In genomic region chr1:34796990-34797389, GRCh38 we compare ENCODE assay signal across 18 cellular contexts. TPM values are rescaled to one million over a fixed set of nuclear protein-coding genes. Genes with fewer than 3 reads are reported as not detected.
DNase-seq lines count a peak whose midpoint lies in the region; ATAC-seq and TF ChIP-seq lines count a peak whose summit lies in the region.
"Had no signal": no experiment of that assay in that cellular context is flagged by ENCODE, and none has a peak within 500 bp of the region (broad histone marks: within the 10 kb centered on the region; RNA-seq: fewer than 3 reads in every experiment).

No MANE protein-coding gene starts in this region.

- TF ChIP-seq POLR2A in vagina (IDR thresholded peaks at IDR 0.05) (no peak), testis (IDR thresholded peaks at IDR 0.05) (no peak)

- no peak for ATAC-seq in left ventricle myocardium superior
- peak; percentile 54 for ATAC-seq in HG02870 (IDR thresholded peaks at IDR 0.05; ENCODE audit: unreplicated experiment)
- ATAC-seq in HG03135 (IDR thresholded peaks at IDR 0.05; ENCODE audit: unreplicated experiment): no peak
- ATAC-seq: PC-3 had no signal

- H3K4me3 ChIP-seq in left ventricle myocardium inferior (peak overlapping the region; percentile 73), vagina (peak overlapping the region in 1 of 2 donors; percentile 40), testis (no peak overlapping the region)

- TF ChIP-seq CTCF in left ventricle myocardium inferior (IDR thresholded peaks at IDR 0.05; ENCODE audit: borderline replicate concordance) (no peak), vagina (IDR thresholded peaks at IDR 0.05) (no peak), testis (IDR thresholded peaks at IDR 0.05) (no peak)

- DNase-seq in left ventricle myocardium inferior (no peak), left ventricle myocardium superior (no peak), germinal center (ENCODE audit: low spot score) (peak; percentile 35), vagina (ENCODE audit: extremely low spot score in 2 of 2) (no peak), testis (no peak), SK-N-DZ (ENCODE audit: low spot score) (no peak)
- DNase-seq: activated CD4-positive, alpha-beta T cell treated with anti-CD3 and anti-CD28 coated beads, Interleukin-2, amount 50 U/mL, for 48 hours; AML-193; DMS53; MV-4-11; PC-3; stimulated activated CD4-positive, alpha-beta T cell treated with anti-CD3 and anti-CD28 coated beads, Interleukin-1b, Interleukin-23, amount 100 ng/mL, for 48 hours; T-helper 1 cell had no signal

- WGBS in testis, 2 donors: 87 to 91% methylated on average over 6 of the region's 6 CpGs

- no peaks in the 10 kb centered on the region for H3K9me3 ChIP-seq in left ventricle myocardium inferior (replicated peaks)
- no peaks in the 10 kb centered on the region for H3K9me3 ChIP-seq in vagina
- no peaks in the 10 kb centered on the region for H3K9me3 ChIP-seq in testis

- H3K4me1 ChIP-seq in left ventricle myocardium inferior (peaks cover 30% of the 10 kb centered on the region), vagina (peaks cover 11% of the 10 kb centered on the region), testis (peaks cover 5% of the 10 kb centered on the region)

- intact Hi-C loops in left ventricle myocardium inferior (cut with micrococcal nuclease) (no loop called here), left ventricle myocardium superior (cut with micrococcal nuclease) (no loop called here), vagina (cut with DNase I) (loop anchor here (5.0 kb wide), 1 partner anchor 55 kb away; no protein-coding TSS in a partner anchor), testis (cut with DNase I; ENCODE audit: low total_unique reads) (no loop called here)

- H3K36me3 ChIP-seq in left ventricle myocardium inferior: peaks cover 25% of the 10 kb centered on the region
- H3K36me3 ChIP-seq in vagina: no peaks in the 10 kb centered on the region
- no peaks in the 10 kb centered on the region for H3K36me3 ChIP-seq in testis (ENCODE audit: low read depth, missing control alignments)

- H3K27me3 ChIP-seq in left ventricle myocardium inferior (ENCODE audit: low read depth) (peaks cover 12% of the 10 kb centered on the region), vagina (no peaks in the 10 kb centered on the region), testis (no peaks in the 10 kb centered on the region)

- H3K27ac ChIP-seq in left ventricle myocardium inferior (replicated peaks): peak overlapping the region; percentile 86
- H3K27ac ChIP-seq in vagina: peak overlapping the region; percentile 23
- no peak overlapping the region for H3K27ac ChIP-seq in testis

RNA-seq across cellular contexts. Expression of gene GJA4, which starts 4.2 kb away (rescaled TPM):
- total RNA-seq in left ventricle myocardium inferior (27.0 TPM), left ventricle myocardium superior (19.1 TPM), vagina (28.5 TPM), testis (10 to 100 TPM; 11.3 to 11.9 TPM)
- 10.9 TPM for polyA plus RNA-seq in testis (ENCODE audit: insufficient read depth, low read depth, low replicate concordance)
- not detected in 2 replicates for polyA plus RNA-seq in SK-N-DZ (2014; cell fraction: cytosol; rRNA removed)
- not detected in 2 replicates for polyA plus RNA-seq in SK-N-DZ (2014; cell fraction: nucleus; rRNA removed)
- total RNA-seq: fibroblast of lung, HT1080, PC-3 had no signal
- polyA plus RNA-seq: fibroblast of lung had no signal

RNA-seq across cellular contexts. Expression of gene GJB3, which starts 16.0 kb away (rescaled TPM):
- total RNA-seq in left ventricle myocardium inferior (not detected), left ventricle myocardium superior (not detected), vagina (24.6 TPM), testis (under 1 TPM; 0.50 to 0.55 TPM)
- 0.40 TPM for polyA plus RNA-seq in testis (ENCODE audit: insufficient read depth, low read depth, low replicate concordance)
- not detected in 2 replicates for polyA plus RNA-seq in SK-N-DZ (2014; cell fraction: cytosol; rRNA removed)
- not detected in 2 replicates for polyA plus RNA-seq in SK-N-DZ (2014; cell fraction: nucleus; rRNA removed)
- total RNA-seq: fibroblast of lung, HT1080, pulmonary artery endothelial cell had no signal
- polyA plus RNA-seq: fibroblast of lung had no signal

RNA-seq across cellular contexts. Expression of gene GJB4, which starts 37.5 kb away (rescaled TPM):
- not detected for total RNA-seq in left ventricle myocardium inferior
- not detected for total RNA-seq in left ventricle myocardium superior
- total RNA-seq in vagina: 2.0 TPM
- total RNA-seq in testis: not detected
- not detected for polyA plus RNA-seq in testis (ENCODE audit: insufficient read depth, low read depth, low replicate concordance)
- not detected in 2 replicates for polyA plus RNA-seq in SK-N-DZ (2014; cell fraction: cytosol; rRNA removed)
- not detected in 2 replicates for polyA plus RNA-seq in SK-N-DZ (2014; cell fraction: nucleus; rRNA removed)
- total RNA-seq: fibroblast of lung, HT1080, PC-3, pulmonary artery endothelial cell had no signal
- polyA plus RNA-seq: fibroblast of lung had no signal

RNA-seq across cellular contexts. Expression of gene GJB5, which starts 42.1 kb away (rescaled TPM):
- not detected for total RNA-seq in left ventricle myocardium inferior
- total RNA-seq in left ventricle myocardium superior: not detected
- total RNA-seq in vagina: 23.6 TPM
- total RNA-seq in testis: not detected
- polyA plus RNA-seq in testis (ENCODE audit: insufficient read depth, low read depth, low replicate concordance): not detected
- polyA plus RNA-seq in SK-N-DZ (2014; cell fraction: cytosol; rRNA removed): not detected in 2 replicates
- polyA plus RNA-seq in SK-N-DZ (2014; cell fraction: nucleus; rRNA removed): not detected in 2 replicates
- total RNA-seq: fibroblast of lung, HT1080, pulmonary artery endothelial cell had no signal
- polyA plus RNA-seq: fibroblast of lung had no signal

Comparison
In these comparisons a context has a peak if more than half of its experiments do, and no peak if none do; other contexts are left out.
1. H3K27ac ChIP-seq: peak in left ventricle myocardium inferior (single experiment) and vagina (single experiment); none in testis (0 of 2).
2. RNA of gene GJB3, which starts 16.0 kb away (total RNA-seq): 24.6 TPM in vagina (single experiment); 0.50 to 0.55 TPM in testis, not detected in left ventricle myocardium inferior (single experiment) and not detected in left ventricle myocardium superior (single experiment); every median in the first group is over 10 times any median in the second.